21 cellular contexts compared by ENCODE assay signal in genomic region chr9:23447166-23447565, GRCh38.
A peak's percentile ranks its signal among the peaks of the same experiment; 100 is the strongest.
DNase-seq lines count a peak whose midpoint lies in the region; ATAC-seq lines count a peak whose summit lies in the region.
"Had no signal": no experiment of that assay in that cellular context is flagged by ENCODE, and none has a peak within 500 bp of the region (broad histone marks: within the 10 kb centered on the region; RNA-seq: fewer than 3 reads in every experiment).

No MANE protein-coding gene starts in this region.

- DNase-seq in Kasumi-1 (lab: John Stamatoyannopoulos, UW) = peak; percentile 10 to 30
- peak; percentile 7 for DNase-seq in UCSD-AML1 (lab: John Stamatoyannopoulos, UW; ENCODE audit: unreplicated experiment)
- peak; percentile 14 for DNase-seq in iPS DF 4.7 (ENCODE audit: extremely low read depth, low spot score)
- peak; percentile 64 for DNase-seq in putamen (ENCODE audit: low spot score)
- DNase-seq in RPMI8226 = no peak
- DNase-seq in stimulated activated CD8-positive, alpha-beta memory T cell treated with anti-CD3 and anti-CD28 coated beads, Interleukin-4, amount 100 ng/mL, for 48 hours = no peak
- DNase-seq: activated CD4-positive, alpha-beta T cell treated with anti-CD3 and anti-CD28 coated beads, Interleukin-2, amount 10 ng/mL, durations not matched to agents 24 days and 14 days; activated naive CD4-positive, alpha-beta T cell; activated T-cell treated with anti-CD3 and anti-CD28 coated beads, Interleukin-2, amount 50 U/mL, for 4 hours; brain microvascular endothelial cell; CD4-positive, CD25-positive, alpha-beta regulatory T cell; cortex of kidney; IMR-90; left colon; mesenchymal stem cell; NCI-H1092 treated with DMSO at 0.1 percent for 48 hours; NCI-H526; stimulated activated CD4-positive, alpha-beta T cell treated with anti-CD3 and anti-CD28 coated beads, Interleukin-4, amount 100 ng/mL, for 1 hour; stimulated activated naive CD4-positive, alpha-beta T cell; testis had no signal

- ATAC-seq in HG02623 (IDR thresholded peaks at IDR 0.05; ENCODE audit: unreplicated experiment) = no peak
- ATAC-seq: activated T-cell treated with anti-CD3 and anti-CD28 coated beads, Interleukin-2, amount 50 U/mL, for 4 hours had no signal

Comparison
In these comparisons a context has a peak if more than half of its experiments do, and no peak if none do; other contexts are left out.
1. DNase-seq: peak in Kasumi-1 (2 of 2), UCSD-AML1 (single experiment), iPS DF 4.7 (single experiment) and putamen (single experiment); none in RPMI8226 (single experiment) and stimulated activated CD8-positive, alpha-beta memory T cell treated with anti-CD3 and anti-CD28 coated beads, Interleukin-4, amount 100 ng/mL, for 48 hours (single experiment).